1 cellular context compared by ENCODE assay signal in the genomic region with DNA sequence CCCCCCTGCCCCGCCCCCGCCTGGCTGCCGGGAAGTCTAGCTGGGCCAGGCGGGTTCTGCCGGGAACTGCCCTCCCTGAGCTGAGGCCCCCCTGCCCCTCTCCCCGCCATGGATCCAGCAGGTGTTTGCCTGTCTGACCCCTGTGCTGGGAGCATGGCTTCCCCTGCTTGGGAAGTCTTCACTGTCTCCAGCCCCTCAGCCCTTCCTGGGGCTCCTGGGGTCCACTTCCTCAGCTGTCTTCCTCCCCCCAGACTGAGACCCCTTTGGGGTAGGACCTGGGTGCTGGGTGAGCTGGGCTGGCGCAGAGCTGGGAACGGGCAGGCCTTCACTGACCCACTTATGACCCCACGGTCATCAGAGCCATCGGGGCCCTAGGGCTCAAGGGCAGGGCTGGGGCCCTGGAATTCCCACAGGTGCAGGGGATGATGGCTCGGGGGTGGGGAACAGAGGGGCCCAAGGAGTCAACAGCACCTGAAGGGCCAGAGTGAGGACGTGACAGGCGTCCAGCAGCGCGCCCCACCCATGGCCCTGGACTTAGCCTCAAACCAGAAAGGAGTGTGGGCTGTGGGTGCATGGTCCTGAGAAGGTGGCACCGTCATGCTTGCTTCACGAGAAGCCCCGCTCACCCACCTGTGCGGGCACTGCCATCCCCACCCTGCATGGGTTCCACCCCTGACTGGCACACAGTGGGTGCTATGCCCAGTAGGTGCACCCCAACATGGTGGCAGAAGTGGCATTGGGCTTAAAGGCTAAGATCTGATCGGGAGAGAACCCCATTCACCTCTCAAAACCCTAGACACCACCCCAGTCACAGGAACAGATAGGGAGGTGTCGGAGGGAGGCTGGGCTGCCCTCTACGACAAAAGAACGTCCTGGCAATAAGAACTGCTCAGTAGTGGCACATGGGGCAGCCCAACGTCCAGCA.
TF ChIP-seq lines count a peak whose summit lies in the region.

No MANE protein-coding gene starts in this region.

TF ChIP-seq in HepG2, 621 proteins besides CTCF, POLR2A, EP300 and RAD21 (continued from another document and continues in another):
- peak; percentile 35 for TF ChIP-seq SP5 (CRISPR knock-in tag; IDR thresholded peaks at IDR 0.05; ENCODE audit: borderline replicate concordance, low read depth)
- TF ChIP-seq KLF13 (CRISPR knock-in tag; IDR thresholded peaks at IDR 0.05): no peak
- TF ChIP-seq ZIK1 (CRISPR knock-in tag; IDR thresholded peaks at IDR 0.05; ENCODE audit: borderline replicate concordance, low read depth): no peak
- no peak for TF ChIP-seq CCAR2 (optimal IDR thresholded peaks at IDR 0.05; ENCODE audit: low read depth, low read length)
- TF ChIP-seq, protein P1, sequence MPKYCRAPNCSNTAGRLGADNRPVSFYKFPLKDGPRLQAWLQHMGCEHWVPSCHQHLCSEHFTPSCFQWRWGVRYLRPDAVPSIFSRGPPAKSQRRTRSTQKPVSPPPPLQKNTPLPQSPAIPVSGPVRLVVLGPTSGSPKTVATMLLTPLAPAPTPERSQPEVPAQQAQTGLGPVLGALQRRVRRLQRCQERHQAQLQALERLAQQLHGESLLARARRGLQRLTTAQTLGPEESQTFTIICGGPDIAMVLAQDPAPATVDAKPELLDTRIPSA (CRISPR knock-in tag; IDR thresholded peaks at IDR 0.05; ENCODE audit: borderline replicate concordance): no peak
- TF ChIP-seq RXRA (CRISPR knock-in tag; IDR thresholded peaks at IDR 0.05): peak; percentile 94
- peak; percentile 74; the same call in 1 of the 2 replicates for TF ChIP-seq ZNF543 (CRISPR knock-in tag; IDR thresholded peaks at IDR 0.05)
- TF ChIP-seq, protein P2, sequence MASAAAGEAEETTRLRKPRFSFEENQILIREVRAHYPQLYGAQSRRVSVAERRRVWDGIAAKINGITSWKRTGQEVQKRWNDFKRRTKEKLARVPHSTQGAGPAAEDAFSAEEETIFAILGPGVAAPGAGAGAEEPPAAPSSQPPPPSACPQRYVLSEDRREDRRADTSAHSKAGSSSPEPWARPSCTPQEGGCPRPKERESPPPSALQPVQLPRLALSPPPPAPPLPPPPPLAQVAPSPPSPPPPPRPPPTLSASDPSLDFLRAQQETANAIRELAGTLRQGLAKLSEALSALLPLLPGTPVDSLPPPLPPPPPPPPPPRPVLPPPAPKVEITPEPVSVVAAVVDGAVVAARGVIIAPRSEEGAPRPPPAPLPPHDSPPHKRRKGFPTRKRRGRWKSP (CRISPR knock-in tag; IDR thresholded peaks at IDR 0.05): no peak; the same call in 1 of the 2 replicates
- TF ChIP-seq KDM6A (CRISPR knock-in tag; IDR thresholded peaks at IDR 0.05; ENCODE audit: low read depth): peak; percentile 45; the same call in 1 of the 2 replicates
- no peak for TF ChIP-seq RFX3 (CRISPR knock-in tag; IDR thresholded peaks at IDR 0.05)
- peak; percentile 58; the same call in 1 of the 2 replicates for TF ChIP-seq CCDC6 (CRISPR knock-in tag; IDR thresholded peaks at IDR 0.05)
- TF ChIP-seq, protein P3, sequence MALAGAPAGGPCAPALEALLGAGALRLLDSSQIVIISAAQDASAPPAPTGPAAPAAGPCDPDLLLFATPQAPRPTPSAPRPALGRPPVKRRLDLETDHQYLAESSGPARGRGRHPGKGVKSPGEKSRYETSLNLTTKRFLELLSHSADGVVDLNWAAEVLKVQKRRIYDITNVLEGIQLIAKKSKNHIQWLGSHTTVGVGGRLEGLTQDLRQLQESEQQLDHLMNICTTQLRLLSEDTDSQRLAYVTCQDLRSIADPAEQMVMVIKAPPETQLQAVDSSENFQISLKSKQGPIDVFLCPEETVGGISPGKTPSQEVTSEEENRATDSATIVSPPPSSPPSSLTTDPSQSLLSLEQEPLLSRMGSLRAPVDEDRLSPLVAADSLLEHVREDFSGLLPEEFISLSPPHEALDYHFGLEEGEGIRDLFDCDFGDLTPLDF (CRISPR knock-in tag; IDR thresholded peaks at IDR 0.05): no peak
- no peak for TF ChIP-seq ZNF670 (CRISPR knock-in tag; IDR thresholded peaks at IDR 0.05; ENCODE audit: borderline replicate concordance)
- TF ChIP-seq ZNF17 (CRISPR knock-in tag; IDR thresholded peaks at IDR 0.05): no peak
- TF ChIP-seq FLYWCH1 (CRISPR knock-in tag; IDR thresholded peaks at IDR 0.05): no peak
- 0 out of 2 replicates have a peak, but pooled peaks have one; percentile 31 for TF ChIP-seq PHF8 (CRISPR knock-in tag; IDR thresholded peaks at IDR 0.05)
- peak; percentile 62; the same call in 1 of the 2 replicates for TF ChIP-seq KDM2A (CRISPR knock-in tag; IDR thresholded peaks at IDR 0.05; ENCODE audit: borderline replicate concordance, low read depth)
- TF ChIP-seq RNF2 (conservative IDR thresholded peaks at IDR 0.05; ENCODE audit: low read depth): no peak
- TF ChIP-seq LCORL (IDR thresholded peaks at IDR 0.05): no peak
- TF ChIP-seq LCORL (CRISPR knock-in tag; IDR thresholded peaks at IDR 0.05): no peak
- no peak for TF ChIP-seq NFE2L2 (IDR thresholded peaks at IDR 0.05; ENCODE audit: low read length)
- TF ChIP-seq ZBTB21 (CRISPR knock-in tag; IDR thresholded peaks at IDR 0.05): no peak
- no peak for TF ChIP-seq ZBTB8A (CRISPR knock-in tag; IDR thresholded peaks at IDR 0.05; ENCODE audit: borderline replicate concordance, low read depth)
- TF ChIP-seq HMGA1 (CRISPR knock-in tag; conservative IDR thresholded peaks at IDR 0.05): no peak
- TF ChIP-seq, protein P4, sequence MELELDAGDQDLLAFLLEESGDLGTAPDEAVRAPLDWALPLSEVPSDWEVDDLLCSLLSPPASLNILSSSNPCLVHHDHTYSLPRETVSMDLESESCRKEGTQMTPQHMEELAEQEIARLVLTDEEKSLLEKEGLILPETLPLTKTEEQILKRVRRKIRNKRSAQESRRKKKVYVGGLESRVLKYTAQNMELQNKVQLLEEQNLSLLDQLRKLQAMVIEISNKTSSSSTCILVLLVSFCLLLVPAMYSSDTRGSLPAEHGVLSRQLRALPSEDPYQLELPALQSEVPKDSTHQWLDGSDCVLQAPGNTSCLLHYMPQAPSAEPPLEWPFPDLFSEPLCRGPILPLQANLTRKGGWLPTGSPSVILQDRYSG (CRISPR knock-in tag; IDR thresholded peaks at IDR 0.05): no peak
- TF ChIP-seq TMF1 (CRISPR knock-in tag; IDR thresholded peaks at IDR 0.05; ENCODE audit: low read depth): no peak
- TF ChIP-seq ZNF558 (CRISPR knock-in tag; IDR thresholded peaks at IDR 0.05; ENCODE audit: borderline replicate concordance): no peak
- TF ChIP-seq, protein P5, sequence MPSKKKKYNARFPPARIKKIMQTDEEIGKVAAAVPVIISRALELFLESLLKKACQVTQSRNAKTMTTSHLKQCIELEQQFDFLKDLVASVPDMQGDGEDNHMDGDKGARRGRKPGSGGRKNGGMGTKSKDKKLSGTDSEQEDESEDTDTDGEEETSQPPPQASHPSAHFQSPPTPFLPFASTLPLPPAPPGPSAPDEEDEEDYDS (CRISPR knock-in tag; IDR thresholded peaks at IDR 0.05): no peak
- no peak for TF ChIP-seq HNRNPK (IDR thresholded peaks at IDR 0.05; ENCODE audit: low read depth, low read length, poor library complexity, severe bottlenecking)
- peak in 1 of 2 experiments; percentile 41; a peak in 1 of 4 replicates for TF ChIP-seq ATF4 (CRISPR knock-in tag; IDR thresholded peaks at IDR 0.05)
- TF ChIP-seq ETS1 (CRISPR knock-in tag; IDR thresholded peaks at IDR 0.05): no peak
- TF ChIP-seq HMG20A (CRISPR knock-in tag; IDR thresholded peaks at IDR 0.05; ENCODE audit: borderline replicate concordance): 0 out of 2 replicates have a peak, but pooled peaks have one; percentile 11
- TF ChIP-seq MXD1 (CRISPR knock-in tag; IDR thresholded peaks at IDR 0.05): peak; percentile 30; the same call in 1 of the 2 replicates
- TF ChIP-seq, protein P6, sequence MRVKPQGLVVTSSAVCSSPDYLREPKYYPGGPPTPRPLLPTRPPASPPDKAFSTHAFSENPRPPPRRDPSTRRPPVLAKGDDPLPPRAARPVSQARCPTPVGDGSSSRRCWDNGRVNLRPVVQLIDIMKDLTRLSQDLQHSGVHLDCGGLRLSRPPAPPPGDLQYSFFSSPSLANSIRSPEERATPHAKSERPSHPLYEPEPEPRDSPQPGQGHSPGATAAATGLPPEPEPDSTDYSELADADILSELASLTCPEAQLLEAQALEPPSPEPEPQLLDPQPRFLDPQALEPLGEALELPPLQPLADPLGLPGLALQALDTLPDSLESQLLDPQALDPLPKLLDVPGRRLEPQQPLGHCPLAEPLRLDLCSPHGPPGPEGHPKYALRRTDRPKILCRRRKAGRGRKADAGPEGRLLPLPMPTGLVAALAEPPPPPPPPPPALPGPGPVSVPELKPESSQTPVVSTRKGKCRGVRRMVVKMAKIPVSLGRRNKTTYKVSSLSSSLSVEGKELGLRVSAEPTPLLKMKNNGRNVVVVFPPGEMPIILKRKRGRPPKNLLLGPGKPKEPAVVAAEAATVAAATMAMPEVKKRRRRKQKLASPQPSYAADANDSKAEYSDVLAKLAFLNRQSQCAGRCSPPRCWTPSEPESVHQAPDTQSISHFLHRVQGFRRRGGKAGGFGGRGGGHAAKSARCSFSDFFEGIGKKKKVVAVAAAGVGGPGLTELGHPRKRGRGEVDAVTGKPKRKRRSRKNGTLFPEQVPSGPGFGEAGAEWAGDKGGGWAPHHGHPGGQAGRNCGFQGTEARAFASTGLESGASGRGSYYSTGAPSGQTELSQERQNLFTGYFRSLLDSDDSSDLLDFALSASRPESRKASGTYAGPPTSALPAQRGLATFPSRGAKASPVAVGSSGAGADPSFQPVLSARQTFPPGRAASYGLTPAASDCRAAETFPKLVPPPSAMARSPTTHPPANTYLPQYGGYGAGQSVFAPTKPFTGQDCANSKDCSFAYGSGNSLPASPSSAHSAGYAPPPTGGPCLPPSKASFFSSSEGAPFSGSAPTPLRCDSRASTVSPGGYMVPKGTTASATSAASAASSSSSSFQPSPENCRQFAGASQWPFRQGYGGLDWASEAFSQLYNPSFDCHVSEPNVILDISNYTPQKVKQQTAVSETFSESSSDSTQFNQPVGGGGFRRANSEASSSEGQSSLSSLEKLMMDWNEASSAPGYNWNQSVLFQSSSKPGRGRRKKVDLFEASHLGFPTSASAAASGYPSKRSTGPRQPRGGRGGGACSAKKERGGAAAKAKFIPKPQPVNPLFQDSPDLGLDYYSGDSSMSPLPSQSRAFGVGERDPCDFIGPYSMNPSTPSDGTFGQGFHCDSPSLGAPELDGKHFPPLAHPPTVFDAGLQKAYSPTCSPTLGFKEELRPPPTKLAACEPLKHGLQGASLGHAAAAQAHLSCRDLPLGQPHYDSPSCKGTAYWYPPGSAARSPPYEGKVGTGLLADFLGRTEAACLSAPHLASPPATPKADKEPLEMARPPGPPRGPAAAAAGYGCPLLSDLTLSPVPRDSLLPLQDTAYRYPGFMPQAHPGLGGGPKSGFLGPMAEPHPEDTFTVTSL (CRISPR knock-in tag; IDR thresholded peaks at IDR 0.05; ENCODE audit: borderline replicate concordance): no peak
- no peak for TF ChIP-seq KLF11 (CRISPR knock-in tag; IDR thresholded peaks at IDR 0.05)
- TF ChIP-seq ZNF564 (CRISPR knock-in tag; IDR thresholded peaks at IDR 0.05): peak; percentile 52; the same call in 1 of the 2 replicates
- TF ChIP-seq ZNF574 (CRISPR knock-in tag; IDR thresholded peaks at IDR 0.05): no peak
- no peak for TF ChIP-seq NCOA5 (CRISPR knock-in tag; IDR thresholded peaks at IDR 0.05)
- no peak for TF ChIP-seq ZNF44 (CRISPR knock-in tag; IDR thresholded peaks at IDR 0.05)
- TF ChIP-seq, protein P7, sequence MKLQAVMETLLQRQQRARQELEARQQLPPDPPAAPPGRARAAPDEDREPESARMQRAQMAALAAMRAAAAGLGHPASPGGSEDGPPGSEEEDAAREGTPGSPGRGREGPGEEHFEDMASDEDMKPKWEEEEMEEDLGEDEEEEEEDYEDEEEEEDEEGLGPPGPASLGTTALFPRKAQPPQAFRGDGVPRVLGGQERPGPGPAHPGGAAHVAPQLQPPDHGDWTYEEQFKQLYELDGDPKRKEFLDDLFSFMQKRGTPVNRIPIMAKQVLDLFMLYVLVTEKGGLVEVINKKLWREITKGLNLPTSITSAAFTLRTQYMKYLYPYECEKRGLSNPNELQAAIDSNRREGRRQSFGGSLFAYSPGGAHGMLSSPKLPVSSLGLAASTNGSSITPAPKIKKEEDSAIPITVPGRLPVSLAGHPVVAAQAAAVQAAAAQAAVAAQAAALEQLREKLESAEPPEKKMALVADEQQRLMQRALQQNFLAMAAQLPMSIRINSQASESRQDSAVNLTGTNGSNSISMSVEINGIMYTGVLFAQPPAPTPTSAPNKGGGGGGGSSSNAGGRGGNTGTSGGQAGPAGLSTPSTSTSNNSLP (IDR thresholded peaks at IDR 0.05; ENCODE audit: low read depth, low read length): no peak
